28 cellular contexts compared by ENCODE assay signal in genomic region chr7:7979556-7979955, GRCh38.
A peak's percentile ranks its signal among the peaks of the same experiment; 100 is the strongest.
DNase-seq lines count a peak whose midpoint lies in the region; ATAC-seq, FAIRE-seq and TF ChIP-seq lines count a peak whose summit lies in the region.
"Had no signal": no experiment of that assay in that cellular context is flagged by ENCODE, and none has a peak within 500 bp of the region (broad histone marks: within the 10 kb centered on the region; RNA-seq: fewer than 3 reads in every experiment).

No MANE protein-coding gene starts in this region.

- peak; percentile 59 for FAIRE-seq in GM18507 (lab: Jason Lieb, UNC)

- DNase-seq in AML-193 (lab: John Stamatoyannopoulos, UW), result peak; percentile 63 to 72
- DNase-seq in GM18507 (ENCODE audit: extremely low spot score, insufficient read length, low read depth), result no peak
- peak; percentile 57 for DNase-seq in OCI-M1 (lab: John Stamatoyannopoulos, UW)
- peak; percentile 58 to 70 for DNase-seq in erythroblast (lab: John Stamatoyannopoulos, UW)
- no peak for DNase-seq in superior temporal gyrus (ENCODE audit: extremely low spot score)
- DNase-seq in epidermal melanocyte (ENCODE audit: insufficient read length, low spot score), result no peak
- DNase-seq in NCI-H82 treated with DMSO at 0.1 percent for 48 hours (lab: John Stamatoyannopoulos, UW; ENCODE audit: unreplicated experiment), result no peak
- DNase-seq: ACHN; activated CD4-positive, alpha-beta T cell treated with anti-CD3 and anti-CD28 coated beads, Interleukin-2, amount 50 U/mL, for 48 hours; activated gamma-delta T cell; activated naive CD8-positive, alpha-beta T cell treated with anti-CD3 and anti-CD28 coated beads, Interleukin-2, amount 50 U/mL, for 24 hours; body of pancreas; effector CD8-positive, alpha-beta T cell; foreskin melanocyte; left lung; naive thymus-derived CD8-positive, alpha-beta T cell; NCI-H146; NCI-H510A treated with DMSO at 0.1 percent for 48 hours; NK-92 treated with Interleukin-12 subunit alpha and Interleukin-12 subunit beta, amount 100 ng/mL, for 24 hours; retina; RPMI8226; small intestine; T-helper 2 cell had no signal

- no peak for ATAC-seq in HG02852 (IDR thresholded peaks at IDR 0.05; ENCODE audit: unreplicated experiment)
- ATAC-seq: activated naive CD8-positive, alpha-beta T cell treated with anti-CD3 and anti-CD28 coated beads, Interleukin-2, amount 50 U/mL, for 24 hours; body of pancreas; esophagus mucosa; HCT116; left lung; naive thymus-derived CD8-positive, alpha-beta T cell; stimulated activated memory B cell treated with anti-CD40 and anti-IgM and Interleukin-4, amounts not matched to agents 10 μg/mL and 1 μg/mL and 100 μg/mL, for 72 hours; WTC11 had no signal

- TF ChIP-seq POLR2A in erythroblast (IDR thresholded peaks at IDR 0.05; ENCODE audit: low read length), result no peak

Comparison
In these comparisons a context has a peak if more than half of its experiments do, and no peak if none do; other contexts are left out.
1. DNase-seq: peak in AML-193 (2 of 2), OCI-M1 (single experiment) and erythroblast (2 of 2); none in GM18507 (single experiment), superior temporal gyrus (single experiment), epidermal melanocyte (single experiment) and NCI-H82 treated with DMSO at 0.1 percent for 48 hours (single experiment).